ENCODE assay signal across 3 cellular contexts in genomic region chr19:50277966-50278580, GRCh38.
TF ChIP-seq lines count a peak whose summit lies in the region.

No MANE protein-coding gene starts in this region.

TF ChIP-seq in A549, 52 proteins besides CTCF, POLR2A, EP300 and RAD21:
- no peak for TF ChIP-seq HOXB13 (CRISPR knock-in tag; IDR thresholded peaks at IDR 0.05; ENCODE audit: low read depth)
- TF ChIP-seq ZFP36 (IDR thresholded peaks at IDR 0.05; ENCODE audit: borderline replicate concordance, partially characterized antibody): peak; percentile 37
- peak; percentile 39; the same call in 1 of the 2 replicates for TF ChIP-seq KDM1A (IDR thresholded peaks at IDR 0.05; ENCODE audit: low read depth)

TF ChIP-seq in HEK293, 187 proteins besides CTCF, POLR2A, EP300 and RAD21:
- TF ChIP-seq, protein P1, sequence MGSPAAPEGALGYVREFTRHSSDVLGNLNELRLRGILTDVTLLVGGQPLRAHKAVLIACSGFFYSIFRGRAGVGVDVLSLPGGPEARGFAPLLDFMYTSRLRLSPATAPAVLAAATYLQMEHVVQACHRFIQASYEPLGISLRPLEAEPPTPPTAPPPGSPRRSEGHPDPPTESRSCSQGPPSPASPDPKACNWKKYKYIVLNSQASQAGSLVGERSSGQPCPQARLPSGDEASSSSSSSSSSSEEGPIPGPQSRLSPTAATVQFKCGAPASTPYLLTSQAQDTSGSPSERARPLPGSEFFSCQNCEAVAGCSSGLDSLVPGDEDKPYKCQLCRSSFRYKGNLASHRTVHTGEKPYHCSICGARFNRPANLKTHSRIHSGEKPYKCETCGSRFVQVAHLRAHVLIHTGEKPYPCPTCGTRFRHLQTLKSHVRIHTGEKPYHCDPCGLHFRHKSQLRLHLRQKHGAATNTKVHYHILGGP (tag by site-specific recombination; IDR thresholded peaks at IDR 0.05): no peak
- TF ChIP-seq FEZF1 (tag by site-specific recombination; IDR thresholded peaks at IDR 0.05) (no peak), ZNF747 (tag by site-specific recombination; IDR thresholded peaks at IDR 0.05) (no peak), ZNF768 (tag by site-specific recombination; IDR thresholded peaks at IDR 0.05) (peak; percentile 58; the same call in 1 of the 2 replicates), ZNF610 (tag by site-specific recombination; IDR thresholded peaks at IDR 0.05; ENCODE audit: borderline replicate concordance) (no peak), ZNF623 (tag by site-specific recombination; IDR thresholded peaks at IDR 0.05) (peak; percentile 61), ZNF280C (tag by site-specific recombination; IDR thresholded peaks at IDR 0.05) (no peak), ZFP69B (tag by site-specific recombination; IDR thresholded peaks at IDR 0.05) (no peak), ZNF121 (tag by site-specific recombination; IDR thresholded peaks at IDR 0.05) (peak; percentile 88), ZEB2 (tag by site-specific recombination; IDR thresholded peaks at IDR 0.05) (no peak)
TF ChIP-seq in HEK293: peak in this region for 3.

TF ChIP-seq in H1, 55 proteins besides CTCF, POLR2A, EP300 and RAD21:
- TF ChIP-seq KDM1A (IDR thresholded peaks at IDR 0.05; ENCODE audit: borderline replicate concordance, low read length) (peak; percentile 61; the same call in 1 of the 2 replicates), ASH2L (IDR thresholded peaks at IDR 0.05; ENCODE audit: low read length) (no peak)
